21 cellular contexts compared by ENCODE assay signal in genomic region chr1:32763221-32763620, GRCh38. TPM values are rescaled to one million over a fixed set of nuclear protein-coding genes. Genes with fewer than 3 reads are reported as not detected.
DNase-seq lines count a peak whose midpoint lies in the region; ATAC-seq and TF ChIP-seq lines count a peak whose summit lies in the region.
"Had no signal": no experiment of that assay in that cellular context is flagged by ENCODE, and none has a peak within 500 bp of the region (broad histone marks: within the 10 kb centered on the region; RNA-seq: fewer than 3 reads in every experiment).

No MANE protein-coding gene starts in this region.

- H3K79me2 ChIP-seq in PC-9 (ENCODE audit: low read depth) (peaks cover 90% of the 10 kb centered on the region), neural progenitor cell (ENCODE audit: low read depth) (peaks cover 72% of the 10 kb centered on the region), smooth muscle cell (ENCODE audit: low read depth) (peaks cover 26% of the 10 kb centered on the region)

- 97 to 100% methylated on average over 5 of the region's 5 CpGs for WGBS in endodermal cell (ENCODE audit: insufficient coverage in 1 of 2, insufficient read length in 1 of 2), 2 experiments
- WGBS in smooth muscle cell (ENCODE audit: low lambda C conversion rate), result 70% methylated on average over 5 of the region's 5 CpGs

- H3K4me1 ChIP-seq in PC-9 (replicated peaks; ENCODE audit: insufficient read depth), result peaks cover 96% of the 10 kb centered on the region
- peaks cover 55% of the 10 kb centered on the region for H3K4me1 ChIP-seq in endodermal cell (ENCODE audit: control insufficient read depth, insufficient read depth, low read length)
- H3K4me1 ChIP-seq in neural progenitor cell, result peaks cover 50% of the 10 kb centered on the region
- H3K4me1 ChIP-seq in smooth muscle cell (ENCODE audit: low read depth), result peaks cover 52% of the 10 kb centered on the region

- H2AFZ ChIP-seq in PC-9 (no peak overlapping the region), neural progenitor cell (replicated peaks) (no peak overlapping the region), smooth muscle cell (ENCODE audit: low read depth) (no peak overlapping the region)

- H3K27ac Mint-ChIP-seq in endodermal cell (peak overlapping the region; percentile 55), neural progenitor cell (peak overlapping the region; percentile 48)
- H3K27ac Mint-ChIP-seq in activated T-helper 2 cell treated with anti-CD3 and anti-CD28 coated beads, Interferon-gamma antibody, Interleukin-2, Interleukin-4, amounts not matched to agents 10 μg/mL and 5 μg/mL and 100 μg/mL, durations not matched to agents 14 hours and 24 hours and 36 hours, result no peak overlapping the region
- H3K27ac Mint-ChIP-seq in activated CD8-positive, alpha-beta T cell treated with anti-CD3 and anti-CD28 coated beads for 36 hours, result no peak overlapping the region
- H3K27ac Mint-ChIP-seq: IgD-negative memory B cell had no signal

- H3K4me2 ChIP-seq in PC-9 (peak overlapping the region; percentile 99; the same call in 1 of the 2 replicates), neural progenitor cell (no peak overlapping the region), smooth muscle cell (no peak overlapping the region)
- H3K4me2 ChIP-seq: BLaER1 had no signal

- intact Hi-C loops in PC-9 (cut with micrococcal nuclease; ENCODE audit: unreplicated experiment), result no loop called here
- intact Hi-C loops in activated T-helper 2 cell treated with anti-CD3 and anti-CD28 coated beads, Interferon-gamma antibody, Interleukin-2, Interleukin-4, amounts not matched to agents 10 μg/mL and 5 μg/mL and 100 μg/mL, durations not matched to agents 14 hours and 24 hours and 36 hours (cut with micrococcal nuclease), result no loop called here
- intact Hi-C loops in activated CD8-positive, alpha-beta T cell treated with anti-CD3 and anti-CD28 coated beads for 36 hours (cut with micrococcal nuclease), result no loop called here

- H3K27me3 Mint-ChIP-seq in endodermal cell (ENCODE audit: insufficient read depth) (no peaks in the 10 kb centered on the region), neural progenitor cell (ENCODE audit: insufficient read depth, low read depth) (peaks cover 4% of the 10 kb centered on the region)
- no peaks in the 10 kb centered on the region for H3K27me3 Mint-ChIP-seq in activated T-helper 2 cell treated with anti-CD3 and anti-CD28 coated beads, Interferon-gamma antibody, Interleukin-2, Interleukin-4, amounts not matched to agents 10 μg/mL and 5 μg/mL and 100 μg/mL, durations not matched to agents 14 hours and 24 hours and 36 hours (ENCODE audit: low read depth)
- H3K27me3 Mint-ChIP-seq in activated CD8-positive, alpha-beta T cell treated with anti-CD3 and anti-CD28 coated beads for 36 hours, result no peaks in the 10 kb centered on the region
- H3K27me3 Mint-ChIP-seq: IgD-negative memory B cell had no signal

- H4K20me1 ChIP-seq in PC-9 (ENCODE audit: insufficient read depth) (peaks cover 23% of the 10 kb centered on the region), neural progenitor cell (ENCODE audit: low read depth) (peaks cover 95% of the 10 kb centered on the region), smooth muscle cell (ENCODE audit: low read depth) (peaks cover 46% of the 10 kb centered on the region)

- H3K4me1 Mint-ChIP-seq in endodermal cell, result peaks cover 64% of the 10 kb centered on the region
- H3K4me1 Mint-ChIP-seq in neural progenitor cell, result peaks cover 70% of the 10 kb centered on the region
- H3K4me1 Mint-ChIP-seq in activated T-helper 2 cell treated with anti-CD3 and anti-CD28 coated beads, Interferon-gamma antibody, Interleukin-2, Interleukin-4, amounts not matched to agents 10 μg/mL and 5 μg/mL and 100 μg/mL, durations not matched to agents 14 hours and 24 hours and 36 hours (ENCODE audit: low read depth), result peaks cover 9% of the 10 kb centered on the region
- H3K4me1 Mint-ChIP-seq in activated CD8-positive, alpha-beta T cell treated with anti-CD3 and anti-CD28 coated beads for 36 hours (ENCODE audit: low read depth), result peaks cover 26% of the 10 kb centered on the region

- ATAC-seq in activated CD8-positive, alpha-beta T cell treated with anti-CD3 and anti-CD28 coated beads for 36 hours, result no peak
- ATAC-seq: mucosa of descending colon, PC-3, sciatic nerve had no signal

- TF ChIP-seq CTCF in C4-2B (conservative IDR thresholded peaks at IDR 0.05) (no peak), PC-9 (conservative IDR thresholded peaks at IDR 0.05) (no peak), endodermal cell (conservative IDR thresholded peaks at IDR 0.05) (no peak), neural progenitor cell (IDR thresholded peaks at IDR 0.05) (no peak), smooth muscle cell (IDR thresholded peaks at IDR 0.05; ENCODE audit: borderline replicate concordance, insufficient read depth, poor library complexity, severe bottlenecking) (no peak)
- TF ChIP-seq CTCF in activated CD8-positive, alpha-beta T cell treated with anti-CD3 and anti-CD28 coated beads for 36 hours (IDR thresholded peaks at IDR 0.05), result no peak

- no peaks in the 10 kb centered on the region for H3K9me2 ChIP-seq in PC-9 (ENCODE audit: insufficient read depth)

- CTCF ChIA-PET in PC-9 (lab: Charles Lee), result interaction anchor here (0.7 kb wide), 1 partner anchor 53 kb away, joined by 4 read pairs; no protein-coding TSS in a partner anchor
- CTCF ChIA-PET in activated CD8-positive, alpha-beta T cell treated with anti-CD3 and anti-CD28 coated beads for 36 hours (lab: Charles Lee), result interaction anchor here (3.7 to 5.1 kb wide), 2 partner anchors 11 to 51 kb away, joined by 21 to 36 read pairs; no protein-coding TSS in a partner anchor

- H3K36me3 ChIP-seq in PC-9 (ENCODE audit: low read depth) (peaks cover 14% of the 10 kb centered on the region), endodermal cell (ENCODE audit: control insufficient read depth, insufficient read depth, low read length) (peaks cover 15% of the 10 kb centered on the region), neural progenitor cell (no peaks in the 10 kb centered on the region), smooth muscle cell (ENCODE audit: low read depth) (no peaks in the 10 kb centered on the region)
- H3K36me3 ChIP-seq: BLaER1, MG63 had no signal

- H3F3A ChIP-seq in PC-9 (ENCODE audit: insufficient read depth, low read depth) (peaks cover 86% of the 10 kb centered on the region), neural progenitor cell (ENCODE audit: low read depth) (peaks cover 41% of the 10 kb centered on the region), smooth muscle cell (ENCODE audit: low read depth) (peaks cover 7% of the 10 kb centered on the region)

- no peak overlapping the region for H3K4me3 ChIP-seq in PC-9
- no peak overlapping the region for H3K4me3 ChIP-seq in endodermal cell (ENCODE audit: low read length)
- no peak overlapping the region for H3K4me3 ChIP-seq in neural progenitor cell
- no peak overlapping the region for H3K4me3 ChIP-seq in smooth muscle cell
- H3K4me3 ChIP-seq: BLaER1, MG63, mucosa of descending colon had no signal

- no peak overlapping the region for H3K4me3 Mint-ChIP-seq in endodermal cell
- no peak overlapping the region for H3K4me3 Mint-ChIP-seq in neural progenitor cell
- H3K4me3 Mint-ChIP-seq in activated T-helper 2 cell treated with anti-CD3 and anti-CD28 coated beads, Interferon-gamma antibody, Interleukin-2, Interleukin-4, amounts not matched to agents 10 μg/mL and 5 μg/mL and 100 μg/mL, durations not matched to agents 14 hours and 24 hours and 36 hours (ENCODE audit: low read depth), result no peak overlapping the region
- H3K4me3 Mint-ChIP-seq in activated CD8-positive, alpha-beta T cell treated with anti-CD3 and anti-CD28 coated beads for 36 hours, result no peak overlapping the region
- H3K4me3 Mint-ChIP-seq: IgD-negative memory B cell had no signal

- no peaks in the 10 kb centered on the region for H3K9me3 Mint-ChIP-seq in endodermal cell
- H3K9me3 Mint-ChIP-seq in neural progenitor cell, result no peaks in the 10 kb centered on the region
- H3K9me3 Mint-ChIP-seq in activated T-helper 2 cell treated with anti-CD3 and anti-CD28 coated beads, Interferon-gamma antibody, Interleukin-2, Interleukin-4, amounts not matched to agents 10 μg/mL and 5 μg/mL and 100 μg/mL, durations not matched to agents 14 hours and 24 hours and 36 hours, result no peaks in the 10 kb centered on the region
- no peaks in the 10 kb centered on the region for H3K9me3 Mint-ChIP-seq in activated CD8-positive, alpha-beta T cell treated with anti-CD3 and anti-CD28 coated beads for 36 hours
- H3K9me3 Mint-ChIP-seq: IgD-negative memory B cell had no signal

- peaks cover 19% of the 10 kb centered on the region for H3K36me3 Mint-ChIP-seq in endodermal cell (ENCODE audit: low read depth)
- H3K36me3 Mint-ChIP-seq in neural progenitor cell, result peaks cover 11% of the 10 kb centered on the region
- no peaks in the 10 kb centered on the region for H3K36me3 Mint-ChIP-seq in activated T-helper 2 cell treated with anti-CD3 and anti-CD28 coated beads, Interferon-gamma antibody, Interleukin-2, Interleukin-4, amounts not matched to agents 10 μg/mL and 5 μg/mL and 100 μg/mL, durations not matched to agents 14 hours and 24 hours and 36 hours (ENCODE audit: low read depth)
- H3K36me3 Mint-ChIP-seq in activated CD8-positive, alpha-beta T cell treated with anti-CD3 and anti-CD28 coated beads for 36 hours (ENCODE audit: low read depth), result no peaks in the 10 kb centered on the region
- H3K36me3 Mint-ChIP-seq: IgD-negative memory B cell had no signal

- DNase-seq in PC-9, result peak in 1 of 2 experiments; percentile 69
- DNase-seq in endodermal cell, result no peak
- DNase-seq in neural progenitor cell (ENCODE audit: low spot score), result no peak
- DNase-seq in activated T-helper 2 cell treated with anti-CD3 and anti-CD28 coated beads, Interferon-gamma antibody, Interleukin-2, Interleukin-4, amounts not matched to agents 10 μg/mL and 5 μg/mL and 100 μg/mL, durations not matched to agents 14 hours and 24 hours and 36 hours (ENCODE audit: low spot score), result no peak
- no peak for DNase-seq in smooth muscle cell (lab: John Stamatoyannopoulos, UW; ENCODE audit: unreplicated experiment)
- DNase-seq in EL, result no peak
- DNase-seq in activated CD8-positive, alpha-beta T cell treated with anti-CD3 and anti-CD28 coated beads for 36 hours, result no peak
- DNase-seq: activated CD4-positive, alpha-beta T cell treated with anti-CD3 and anti-CD28 coated beads, Interleukin-2, amount 50 U/mL, for 4 hours; activated CD4-positive, CD25-positive, alpha-beta regulatory T cell; activated gamma-delta T cell; hypothalamus; MG63; mucosa of descending colon; NCI-H2081; PC-3; SIG-M5; SW 1271 had no signal

- H3K27ac ChIP-seq in C4-2B (peak overlapping the region; percentile 90), PC-9 (peak overlapping the region; percentile 99), endodermal cell (ENCODE audit: low read depth, low read length) (no peak overlapping the region), neural progenitor cell (no peak overlapping the region), smooth muscle cell (ENCODE audit: low read depth) (no peak overlapping the region)
- H3K27ac ChIP-seq: BLaER1 had no signal

- no peak overlapping the region for H3K9ac ChIP-seq in endodermal cell (ENCODE audit: extremely low read depth, low read length, poor library complexity, severe bottlenecking)
- no peak overlapping the region for H3K9ac ChIP-seq in neural progenitor cell
- H3K9ac ChIP-seq in smooth muscle cell (ENCODE audit: low read depth), result no peak overlapping the region
- H3K9ac ChIP-seq: BLaER1 had no signal

- POLR2A ChIA-PET in PC-9 (lab: Charles Lee; ENCODE audit: unreplicated experiment), result interaction anchor here (0.7 kb wide), 1 partner anchor 1464 kb away, joined by 4 read pairs; no protein-coding TSS in a partner anchor
- POLR2A ChIA-PET in activated CD8-positive, alpha-beta T cell treated with anti-CD3 and anti-CD28 coated beads for 36 hours (lab: Charles Lee), result interaction anchor here (1.0 kb wide), 1 partner anchor 11 kb away, joined by 5 read pairs; no protein-coding TSS in a partner anchor

- H3K9me3 ChIP-seq in PC-9 (ENCODE audit: insufficient read depth, low read depth), result no peaks in the 10 kb centered on the region
- H3K9me3 ChIP-seq in endodermal cell (ENCODE audit: control insufficient read depth, low read length), result no peaks in the 10 kb centered on the region
- H3K9me3 ChIP-seq in neural progenitor cell (ENCODE audit: low read depth), result no peaks in the 10 kb centered on the region
- H3K9me3 ChIP-seq in smooth muscle cell (replicated peaks; ENCODE audit: low read depth), result no peaks in the 10 kb centered on the region
- H3K9me3 ChIP-seq: BLaER1, MG63, mucosa of descending colon had no signal

- BruUV-seq in PC-9 (replicated peaks; lab: Mats Ljungman, UMichigan), result no TSS peak

- no peaks in the 10 kb centered on the region for H3K27me3 ChIP-seq in PC-9 (ENCODE audit: insufficient read depth, low read depth)
- no peaks in the 10 kb centered on the region for H3K27me3 ChIP-seq in endodermal cell (ENCODE audit: control insufficient read depth, insufficient read depth, low read length, poor library complexity, severe bottlenecking)
- H3K27me3 ChIP-seq in neural progenitor cell, result no peaks in the 10 kb centered on the region
- H3K27me3 ChIP-seq in smooth muscle cell (ENCODE audit: low read depth), result no peaks in the 10 kb centered on the region
- H3K27me3 ChIP-seq: BLaER1, MG63 had no signal

RNA-seq across cellular contexts. Expression of gene YARS1, which starts 53.9 kb away (rescaled TPM):
- total RNA-seq in PC-9 (2021) (180 and 187 TPM in 2 replicates), endodermal cell (100 to 1,000 TPM; 141 to 154 TPM), neural progenitor cell (ENCODE audit: low replicate concordance) (38.2 and 61.5 TPM in 2 replicates), smooth muscle cell (52.1 and 56.5 TPM in 2 replicates)
- 120 TPM for polyA plus RNA-seq in endodermal cell (2013, experiment 1 of 2)
- 113 TPM for polyA plus RNA-seq in endodermal cell (2013, experiment 2 of 2)
- 155 and 172 TPM in 2 replicates for total RNA-seq in activated T-helper 2 cell treated with anti-CD3 and anti-CD28 coated beads, Interferon-gamma antibody, Interleukin-2, Interleukin-4, amounts not matched to agents 10 μg/mL and 5 μg/mL and 100 μg/mL, durations not matched to agents 14 hours and 24 hours and 36 hours
- 82.9 and 96.9 TPM in 2 replicates for polyA plus RNA-seq in smooth muscle cell
- total RNA-seq in activated CD8-positive, alpha-beta T cell treated with anti-CD3 and anti-CD28 coated beads for 36 hours, result 100 to 1,000 TPM; 231 to 238 TPM

RNA-seq across cellular contexts. Expression of gene S100PBP, which starts 54.2 kb away (rescaled TPM):
- total RNA-seq in PC-9 (2021) (42.4 and 47.0 TPM in 2 replicates), endodermal cell (100 to 1,000 TPM in 1 of 2 donors, 10 to 100 TPM in 1; 91.4 to 112 TPM), neural progenitor cell (ENCODE audit: low replicate concordance) (72.9 and 107 TPM in 2 replicates), smooth muscle cell (39.1 and 39.7 TPM in 2 replicates)
- 39.8 TPM for polyA plus RNA-seq in endodermal cell (2013, experiment 1 of 2)
- 37.9 TPM for polyA plus RNA-seq in endodermal cell (2013, experiment 2 of 2)
- total RNA-seq in activated T-helper 2 cell treated with anti-CD3 and anti-CD28 coated beads, Interferon-gamma antibody, Interleukin-2, Interleukin-4, amounts not matched to agents 10 μg/mL and 5 μg/mL and 100 μg/mL, durations not matched to agents 14 hours and 24 hours and 36 hours, result 50.2 and 50.5 TPM in 2 replicates
- 13.1 and 22.1 TPM in 2 replicates for polyA plus RNA-seq in smooth muscle cell
- 10 to 100 TPM; 25.7 to 27.3 TPM for total RNA-seq in activated CD8-positive, alpha-beta T cell treated with anti-CD3 and anti-CD28 coated beads for 36 hours

Comparison
In these comparisons a context has a peak if more than half of its experiments do, and no peak if none do; other contexts are left out.
1. H3K27ac ChIP-seq: peak in C4-2B (single experiment) and PC-9 (single experiment); none in endodermal cell (single experiment), neural progenitor cell (single experiment) and smooth muscle cell (single experiment).
2. H3K27ac Mint-ChIP-seq: peak in endodermal cell (single experiment) and neural progenitor cell (single experiment); none in activated T-helper 2 cell treated with anti-CD3 and anti-CD28 coated beads, Interferon-gamma antibody, Interleukin-2, Interleukin-4, amounts not matched to agents 10 μg/mL and 5 μg/mL and 100 μg/mL, durations not matched to agents 14 hours and 24 hours and 36 hours (single experiment) and activated CD8-positive, alpha-beta T cell treated with anti-CD3 and anti-CD28 coated beads for 36 hours (single experiment).